ENCODE assay signal across 9 cellular contexts in genomic region chr10:119078422-119079179, GRCh38. TPM values are rescaled to one million over a fixed set of nuclear protein-coding genes. Genes with fewer than 3 reads are reported as not detected.
DNase-seq lines count a peak whose midpoint lies in the region; ATAC-seq and TF ChIP-seq lines count a peak whose summit lies in the region.
"Had no signal": no experiment of that assay in that cellular context is flagged by ENCODE, and none has a peak within 500 bp of the region (broad histone marks: within the 10 kb centered on the region; RNA-seq: fewer than 3 reads in every experiment).

No MANE protein-coding gene starts in this region.

- no peaks in the 10 kb centered on the region for H3K36me3 ChIP-seq in thoracic aorta

- no peaks in the 10 kb centered on the region for H3K27me3 Mint-ChIP-seq in activated T-helper 17 cell treated with anti-CD3 and anti-CD28 coated beads, Interleukin-2, amount 50 U/mL, for 72 hours
- H3K27me3 Mint-ChIP-seq in immature natural killer cell (ENCODE audit: low read depth in 3 of 3): peaks cover 10 to 22% (median 22%) of the 10 kb centered on the region in 3 donors

- no peak overlapping the region for H3K27ac ChIP-seq in thoracic aorta

- peak overlapping the region; percentile 95 for H3K27ac Mint-ChIP-seq in activated T-helper 17 cell treated with anti-CD3 and anti-CD28 coated beads, Interleukin-2, amount 50 U/mL, for 72 hours
- peak overlapping the region; percentile 94 to 100 (median 98) for H3K27ac Mint-ChIP-seq in immature natural killer cell

- no peak for ATAC-seq in activated T-helper 17 cell treated with anti-CD3 and anti-CD28 coated beads, Interleukin-2, amount 50 U/mL, for 72 hours (replicated peaks)
- no peak for ATAC-seq in thoracic aorta (ENCODE audit: insufficient number of reproducible peaks, low FRiP score, low read depth)
- ATAC-seq in GM18858 (IDR thresholded peaks at IDR 0.05; ENCODE audit: unreplicated experiment): no peak
- ATAC-seq in HG03139 (IDR thresholded peaks at IDR 0.05; ENCODE audit: unreplicated experiment): no peak
- no peak for ATAC-seq in GM18498 (IDR thresholded peaks at IDR 0.05; ENCODE audit: unreplicated experiment)

- H3K4me1 Mint-ChIP-seq in activated T-helper 17 cell treated with anti-CD3 and anti-CD28 coated beads, Interleukin-2, amount 50 U/mL, for 72 hours: peaks cover 18% of the 10 kb centered on the region
- peaks cover 56 to 66% of the 10 kb centered on the region in 2 donors for H3K4me1 Mint-ChIP-seq in immature natural killer cell

- peak overlapping the region; percentile 100 for H3K4me3 Mint-ChIP-seq in activated T-helper 17 cell treated with anti-CD3 and anti-CD28 coated beads, Interleukin-2, amount 50 U/mL, for 72 hours
- H3K4me3 Mint-ChIP-seq in immature natural killer cell: peak overlapping the region; percentile 96 to 98 (median 97)

- H3K4me3 ChIP-seq in thoracic aorta: peak overlapping the region; percentile 75

- no peaks in the 10 kb centered on the region for H3K9me3 ChIP-seq in thoracic aorta

- TF ChIP-seq CTCF in thoracic aorta (IDR thresholded peaks at IDR 0.05): no peak

- H3K4me1 ChIP-seq in thoracic aorta (ENCODE audit: control insufficient read depth in 1 of 2, low read depth in 2 of 2): peaks cover 33 to 37% of the 10 kb centered on the region in 2 donors

- peaks cover 73% of the 10 kb centered on the region for H3K36me3 Mint-ChIP-seq in activated T-helper 17 cell treated with anti-CD3 and anti-CD28 coated beads, Interleukin-2, amount 50 U/mL, for 72 hours (ENCODE audit: low read depth)
- no peaks in the 10 kb centered on the region for H3K36me3 Mint-ChIP-seq in immature natural killer cell

- H3K27me3 ChIP-seq in thoracic aorta (replicated peaks; ENCODE audit: insufficient read depth): no peaks in the 10 kb centered on the region

- no peaks in the 10 kb centered on the region for H3K9me3 Mint-ChIP-seq in activated T-helper 17 cell treated with anti-CD3 and anti-CD28 coated beads, Interleukin-2, amount 50 U/mL, for 72 hours
- no peaks in the 10 kb centered on the region for H3K9me3 Mint-ChIP-seq in immature natural killer cell

- peak; percentile 15 for DNase-seq in activated CD8-positive, alpha-beta memory T cell treated with anti-CD3 and anti-CD28 coated beads for 24 hours
- DNase-seq in activated CD8-positive, alpha-beta memory T cell treated with anti-CD3 and anti-CD28 coated beads, Interleukin-2, amount 50 U/mL, for 4 hours: no peak
- no peak for DNase-seq in immature natural killer cell
- no peak for DNase-seq in thoracic aorta (ENCODE audit: low spot score)
- DNase-seq: NCI-H1092 had no signal

RNA-seq across cellular contexts. Expression of gene EIF3A, which starts 2.0 kb away (rescaled TPM):
- total RNA-seq in activated T-helper 17 cell treated with anti-CD3 and anti-CD28 coated beads, Interleukin-2, amount 50 U/mL, for 72 hours: 100 to 1,000 TPM in 1 of 2 donors, 10 to 100 TPM in 1; 93.8 to 155 TPM
- 10 to 100 TPM; 19.9 to 61.2 (median 21.4) TPM for polyA plus RNA-seq in immature natural killer cell
- 100 to 1,000 TPM in 1 of 2 donors, 10 to 100 TPM in 1; 70.8 to 135 TPM for total RNA-seq in thoracic aorta

RNA-seq across cellular contexts. Expression of gene DENND10, which starts 25.3 kb away (rescaled TPM):
- total RNA-seq in activated T-helper 17 cell treated with anti-CD3 and anti-CD28 coated beads, Interleukin-2, amount 50 U/mL, for 72 hours: 10 to 100 TPM; 15.6 to 32.0 TPM
- polyA plus RNA-seq in immature natural killer cell: 10 to 100 TPM; 26.2 to 37.4 (median 36.9) TPM
- total RNA-seq in thoracic aorta: 10 to 100 TPM; 22.6 to 23.6 TPM

RNA-seq across cellular contexts. Expression of gene NANOS1, which starts 49.1 kb away (rescaled TPM):
- total RNA-seq in activated T-helper 17 cell treated with anti-CD3 and anti-CD28 coated beads, Interleukin-2, amount 50 U/mL, for 72 hours: under 1 TPM; 0.11 to 0.30 TPM
- polyA plus RNA-seq in immature natural killer cell: under 1 TPM in 2 of 3 donors, not detected in 1; 0.12 to 0.24 TPM
- 1 to 10 TPM; 1.4 to 5.4 TPM for total RNA-seq in thoracic aorta
